In genomic region chr20:22582960-22583772, GRCh38 we compare ENCODE assay signal across 12 cellular contexts. TPM values are rescaled to one million over a fixed set of nuclear protein-coding genes. Genes with fewer than 3 reads are reported as not detected.
DNase-seq lines count a peak whose midpoint lies in the region; ATAC-seq and TF ChIP-seq lines count a peak whose summit lies in the region.
"Had no signal": no experiment of that assay in that cellular context is flagged by ENCODE, and none has a peak within 500 bp of the region (broad histone marks: within the 10 kb centered on the region; RNA-seq: fewer than 3 reads in every experiment).

No MANE protein-coding gene starts in this region.

- peaks cover 2% of the 10 kb centered on the region for H3K4me1 Mint-ChIP-seq in activated naive CD8-positive, alpha-beta T cell treated with anti-CD3 and anti-CD28 coated beads, Interleukin-2, amount 50 U/mL, for 24 hours

- H3K27ac ChIP-seq in stomach, result peak overlapping the region; percentile 88 to 95 (median 92)

- peak; percentile 24 for ATAC-seq in activated naive CD8-positive, alpha-beta T cell treated with anti-CD3 and anti-CD28 coated beads, Interleukin-2, amount 50 U/mL, for 24 hours
- ATAC-seq in left lobe of liver (no peak), HG03439 (IDR thresholded peaks at IDR 0.05; ENCODE audit: unreplicated experiment) (no peak)

- intact Hi-C loops in stomach (cut with DNase I; ENCODE audit: low total_unique reads), result no loop called here

- DNase-seq in NCI-H146 (lab: John Stamatoyannopoulos, UW) (peak; percentile 62), NCI-H146 treated with DMSO at 0.1 percent for 48 hours (lab: John Stamatoyannopoulos, UW; ENCODE audit: unreplicated experiment) (no peak), left lobe of liver (ENCODE audit: low spot score) (peak; percentile 57), stomach (peak; percentile 31), SKM-1 (lab: John Stamatoyannopoulos, UW; ENCODE audit: unreplicated experiment) (no peak), germinal center (ENCODE audit: low spot score) (no peak)
- DNase-seq in activated naive CD8-positive, alpha-beta T cell treated with anti-CD3 and anti-CD28 coated beads, Interleukin-2, amount 50 U/mL, for 24 hours, result no peak
- DNase-seq: effector CD4-positive, alpha-beta T cell had no signal

- no peaks in the 10 kb centered on the region for H3K9me3 Mint-ChIP-seq in activated naive CD8-positive, alpha-beta T cell treated with anti-CD3 and anti-CD28 coated beads, Interleukin-2, amount 50 U/mL, for 24 hours
- H3K9me3 Mint-ChIP-seq: activated T-helper 1 cell treated with anti-CD3 and anti-CD28 coated beads, Interleukin-12 subunit alpha, Interleukin-12 subunit beta, Interleukin-2, Interleukin-4 antibody, amounts not matched to agents 30 ng/mL and 10 ng/mL and 1 ng/mL, durations not matched to agents 14 hours and 24 hours and 36 hours; T-helper 1 cell treated with Interleukin-12 subunit alpha and Interleukin-12 subunit beta and Interleukin-4 antibody, amounts not matched to agents 30 μg/mL and 1 μg/mL, for 36 hours had no signal

- TF ChIP-seq POLR2A in stomach (IDR thresholded peaks at IDR 0.05), result no peak

- WGBS in stomach, 5 donors, result 2 to 10% (median 3%) methylated on average over 44 to 67 of the region's 67 CpGs

- H3K9me3 ChIP-seq in stomach, result no peaks in the 10 kb centered on the region

- peak overlapping the region; percentile 43 to 66 (median 52) for H3K4me3 ChIP-seq in stomach

- H3K4me3 Mint-ChIP-seq in activated naive CD8-positive, alpha-beta T cell treated with anti-CD3 and anti-CD28 coated beads, Interleukin-2, amount 50 U/mL, for 24 hours, result no peak overlapping the region
- H3K4me3 Mint-ChIP-seq: activated T-helper 1 cell treated with anti-CD3 and anti-CD28 coated beads, Interleukin-12 subunit alpha, Interleukin-12 subunit beta, Interleukin-2, Interleukin-4 antibody, amounts not matched to agents 30 ng/mL and 10 ng/mL and 1 ng/mL, durations not matched to agents 14 hours and 24 hours and 36 hours; T-helper 1 cell treated with Interleukin-12 subunit alpha and Interleukin-12 subunit beta and Interleukin-4 antibody, amounts not matched to agents 30 μg/mL and 1 μg/mL, for 36 hours had no signal

- TF ChIP-seq CTCF in stomach (IDR thresholded peaks at IDR 0.05), result no peak

- no peak for TF ChIP-seq EP300 in stomach (IDR thresholded peaks at IDR 0.05)

- peaks cover 13 to 100% (median 75%) of the 10 kb centered on the region in 3 donors for H3K27me3 ChIP-seq in stomach

- peaks cover 0 to 5% (median 0%) of the 10 kb centered on the region in 4 donors for H3K36me3 ChIP-seq in stomach

- peaks cover 19 to 73% (median 59%) of the 10 kb centered on the region in 4 donors for H3K4me1 ChIP-seq in stomach

- H3K27ac Mint-ChIP-seq in activated naive CD8-positive, alpha-beta T cell treated with anti-CD3 and anti-CD28 coated beads, Interleukin-2, amount 50 U/mL, for 24 hours, result no peak overlapping the region

- H3K27me3 Mint-ChIP-seq in activated naive CD8-positive, alpha-beta T cell treated with anti-CD3 and anti-CD28 coated beads, Interleukin-2, amount 50 U/mL, for 24 hours, result peaks cover 74% of the 10 kb centered on the region

- no peaks in the 10 kb centered on the region for H3K36me3 Mint-ChIP-seq in activated naive CD8-positive, alpha-beta T cell treated with anti-CD3 and anti-CD28 coated beads, Interleukin-2, amount 50 U/mL, for 24 hours (ENCODE audit: low read depth)

RNA-seq across cellular contexts. Expression of gene FOXA2, which starts 1.2 kb away (rescaled TPM):
- total RNA-seq in left lobe of liver, result 18.9 TPM
- total RNA-seq in stomach, result 10 to 100 TPM in 4 of 5 donors, 1 to 10 TPM in 1; 7.5 to 62.0 (median 26.1) TPM
- polyA plus RNA-seq in stomach, result 10 to 100 TPM in 2 of 3 donors, 1 to 10 TPM in 1; 9.4 to 32.7 (median 13.3) TPM
- total RNA-seq: activated T-helper 1 cell treated with anti-CD3 and anti-CD28 coated beads, Interleukin-12 subunit alpha, Interleukin-12 subunit beta, Interleukin-2, Interleukin-4 antibody, amounts not matched to agents 30 ng/mL and 10 ng/mL and 1 ng/mL, durations not matched to agents 14 hours and 24 hours and 36 hours; mononuclear cell had no signal

Comparison
In these comparisons a context has a peak if more than half of its experiments do, and no peak if none do; other contexts are left out.
1. DNase-seq: peak in NCI-H146 (single experiment), left lobe of liver (single experiment) and stomach (single experiment); none in NCI-H146 treated with DMSO at 0.1 percent for 48 hours (single experiment), activated naive CD8-positive, alpha-beta T cell treated with anti-CD3 and anti-CD28 coated beads, Interleukin-2, amount 50 U/mL, for 24 hours (single experiment), SKM-1 (single experiment) and germinal center (single experiment).